In the genomic region with DNA sequence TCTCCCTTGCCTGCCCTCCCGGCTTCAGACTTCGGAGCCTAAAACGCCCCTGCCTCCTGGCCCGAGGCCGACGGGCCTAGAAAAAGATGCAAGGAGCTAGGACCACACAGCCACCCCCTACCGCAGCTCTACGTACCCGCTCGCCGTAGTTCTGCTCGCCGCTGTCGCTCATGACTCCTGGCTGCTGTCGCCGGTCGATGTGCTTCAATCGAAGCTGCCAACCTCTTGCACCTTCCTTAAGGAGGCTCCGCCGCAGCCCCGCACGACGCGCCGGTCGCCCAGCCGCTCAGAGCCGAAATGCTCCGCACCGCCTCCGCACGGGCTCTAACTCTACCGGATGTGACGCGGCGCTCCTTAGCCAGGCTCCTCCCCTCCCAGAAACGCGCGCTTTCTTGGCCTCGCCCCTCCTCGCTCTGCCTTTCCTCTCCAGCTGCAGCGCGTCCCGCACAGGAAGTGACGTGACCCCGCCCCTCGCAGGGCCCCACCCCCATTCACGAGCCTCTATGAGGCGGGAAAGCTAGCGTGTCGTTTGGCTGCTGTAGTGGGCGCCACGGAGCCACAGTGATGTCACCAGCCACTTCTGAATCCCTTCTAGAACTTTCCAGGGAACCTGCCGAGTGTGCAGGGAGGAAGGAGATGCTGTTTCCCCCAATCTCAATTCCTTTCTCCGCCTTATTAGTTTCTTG, we compare ENCODE assay signal across 1 cellular context.
TF ChIP-seq lines count a peak whose summit lies in the region.

Gene TRA2B (minus strand): TSS at position 326 of the 686 bp plus-strand sequence. CDS start 154 bp downstream, at position 172.

TF ChIP-seq in K562, 482 proteins besides CTCF, POLR2A, EP300 and RAD21 (continued from another document):
- TF ChIP-seq ZNF76 (CRISPR knock-in tag; IDR thresholded peaks at IDR 0.05; ENCODE audit: borderline replicate concordance) (no peak), PHF8 (IDR thresholded peaks at IDR 0.05; ENCODE audit: borderline replicate concordance, low read length) (peak; percentile 96), RBFOX2 (IDR thresholded peaks at IDR 0.05; ENCODE audit: low read depth, low read length) (peak; percentile 100), SRF (CRISPR knock-in tag; IDR thresholded peaks at IDR 0.05) (peak in 1 of 2 experiments; percentile 33; a peak in 1 of 4 replicates), NR2F6 (CRISPR knock-in tag; IDR thresholded peaks at IDR 0.05) (no peak), CBFB (CRISPR knock-in tag; IDR thresholded peaks at IDR 0.05) (peak; percentile 60; the same call in 1 of the 2 replicates), NFIX (CRISPR knock-in tag; IDR thresholded peaks at IDR 0.05; ENCODE audit: low read depth) (no peak), ZKSCAN3 (CRISPR knock-in tag; IDR thresholded peaks at IDR 0.05) (no peak), TAF9B (IDR thresholded peaks at IDR 0.05; ENCODE audit: partially characterized antibody) (peak; percentile 97), HDAC8 (tag; IDR thresholded peaks at IDR 0.05) (peak; percentile 73; the same call in 1 of the 2 replicates), SMARCB1 (IDR thresholded peaks at IDR 0.05; ENCODE audit: insufficient read length, low read depth) (no peak), NR1H2 (CRISPR knock-in tag; IDR thresholded peaks at IDR 0.05) (peak; percentile 96), NFE2L1 (tag; IDR thresholded peaks at IDR 0.05; ENCODE audit: borderline replicate concordance, low read depth) (no peak), PCBP2 (IDR thresholded peaks at IDR 0.05; ENCODE audit: low read depth, low read length, poor library complexity, severe bottlenecking) (no peak), TAF7 (tag; IDR thresholded peaks at IDR 0.05) (peak; percentile 99), U2AF1 (optimal IDR thresholded peaks at IDR 0.05; ENCODE audit: low read depth, low read length) (no peak), BRF2 (IDR thresholded peaks at IDR 0.05; ENCODE audit: borderline replicate concordance, insufficient read depth, insufficient read length) (no peak), CEBPG (CRISPR knock-in tag; IDR thresholded peaks at IDR 0.05) (no peak), CEBPG (tag; conservative IDR thresholded peaks at IDR 0.05 in 1 of 2, IDR thresholded peaks at IDR 0.05 in 1 of 2) (no peak), POLR2AphosphoS2 (IDR thresholded peaks at IDR 0.05; ENCODE audit: low read length) (peak; percentile 83; the same call in 1 of the 2 replicates), FUS (optimal IDR thresholded peaks at IDR 0.05; ENCODE audit: low read depth, low read length) (no peak), RBM34 (IDR thresholded peaks at IDR 0.05; ENCODE audit: borderline replicate concordance, insufficient read depth, low read length) (no peak), ZNF699 (CRISPR knock-in tag; IDR thresholded peaks at IDR 0.05; ENCODE audit: insufficient replicate concordance) (no peak), HNRNPK (IDR thresholded peaks at IDR 0.05; ENCODE audit: low read depth, low read length, poor library complexity, severe bottlenecking) (no peak), PTRF (tag; IDR thresholded peaks at IDR 0.05) (no peak), ZNF780A (CRISPR knock-in tag; IDR thresholded peaks at IDR 0.05) (0 out of 2 replicates have a peak, but pooled peaks have one; percentile 33), ZNF121 (CRISPR knock-in tag; conservative IDR thresholded peaks at IDR 0.05) (no peak), ZBTB26 (CRISPR knock-in tag; IDR thresholded peaks at IDR 0.05) (no peak; the same call in 1 of the 2 replicates), PML (IDR thresholded peaks at IDR 0.05; ENCODE audit: low read length) (peak; percentile 95), ZNF75A (CRISPR knock-in tag; IDR thresholded peaks at IDR 0.05) (no peak), HLTF (IDR thresholded peaks at IDR 0.05) (peak; percentile 51; the same call in 1 of the 2 replicates), RERE (CRISPR knock-in tag; IDR thresholded peaks at IDR 0.05; ENCODE audit: borderline replicate concordance) (no peak), BMI1 (IDR thresholded peaks at IDR 0.05; ENCODE audit: low read length) (no peak), ZBTB8A (IDR thresholded peaks at IDR 0.05; ENCODE audit: partially characterized antibody) (no peak), CBX2 (IDR thresholded peaks at IDR 0.05; ENCODE audit: insufficient read depth, low read length, poor library complexity, severe bottlenecking) (no peak)
- TF ChIP-seq, protein P1, sequence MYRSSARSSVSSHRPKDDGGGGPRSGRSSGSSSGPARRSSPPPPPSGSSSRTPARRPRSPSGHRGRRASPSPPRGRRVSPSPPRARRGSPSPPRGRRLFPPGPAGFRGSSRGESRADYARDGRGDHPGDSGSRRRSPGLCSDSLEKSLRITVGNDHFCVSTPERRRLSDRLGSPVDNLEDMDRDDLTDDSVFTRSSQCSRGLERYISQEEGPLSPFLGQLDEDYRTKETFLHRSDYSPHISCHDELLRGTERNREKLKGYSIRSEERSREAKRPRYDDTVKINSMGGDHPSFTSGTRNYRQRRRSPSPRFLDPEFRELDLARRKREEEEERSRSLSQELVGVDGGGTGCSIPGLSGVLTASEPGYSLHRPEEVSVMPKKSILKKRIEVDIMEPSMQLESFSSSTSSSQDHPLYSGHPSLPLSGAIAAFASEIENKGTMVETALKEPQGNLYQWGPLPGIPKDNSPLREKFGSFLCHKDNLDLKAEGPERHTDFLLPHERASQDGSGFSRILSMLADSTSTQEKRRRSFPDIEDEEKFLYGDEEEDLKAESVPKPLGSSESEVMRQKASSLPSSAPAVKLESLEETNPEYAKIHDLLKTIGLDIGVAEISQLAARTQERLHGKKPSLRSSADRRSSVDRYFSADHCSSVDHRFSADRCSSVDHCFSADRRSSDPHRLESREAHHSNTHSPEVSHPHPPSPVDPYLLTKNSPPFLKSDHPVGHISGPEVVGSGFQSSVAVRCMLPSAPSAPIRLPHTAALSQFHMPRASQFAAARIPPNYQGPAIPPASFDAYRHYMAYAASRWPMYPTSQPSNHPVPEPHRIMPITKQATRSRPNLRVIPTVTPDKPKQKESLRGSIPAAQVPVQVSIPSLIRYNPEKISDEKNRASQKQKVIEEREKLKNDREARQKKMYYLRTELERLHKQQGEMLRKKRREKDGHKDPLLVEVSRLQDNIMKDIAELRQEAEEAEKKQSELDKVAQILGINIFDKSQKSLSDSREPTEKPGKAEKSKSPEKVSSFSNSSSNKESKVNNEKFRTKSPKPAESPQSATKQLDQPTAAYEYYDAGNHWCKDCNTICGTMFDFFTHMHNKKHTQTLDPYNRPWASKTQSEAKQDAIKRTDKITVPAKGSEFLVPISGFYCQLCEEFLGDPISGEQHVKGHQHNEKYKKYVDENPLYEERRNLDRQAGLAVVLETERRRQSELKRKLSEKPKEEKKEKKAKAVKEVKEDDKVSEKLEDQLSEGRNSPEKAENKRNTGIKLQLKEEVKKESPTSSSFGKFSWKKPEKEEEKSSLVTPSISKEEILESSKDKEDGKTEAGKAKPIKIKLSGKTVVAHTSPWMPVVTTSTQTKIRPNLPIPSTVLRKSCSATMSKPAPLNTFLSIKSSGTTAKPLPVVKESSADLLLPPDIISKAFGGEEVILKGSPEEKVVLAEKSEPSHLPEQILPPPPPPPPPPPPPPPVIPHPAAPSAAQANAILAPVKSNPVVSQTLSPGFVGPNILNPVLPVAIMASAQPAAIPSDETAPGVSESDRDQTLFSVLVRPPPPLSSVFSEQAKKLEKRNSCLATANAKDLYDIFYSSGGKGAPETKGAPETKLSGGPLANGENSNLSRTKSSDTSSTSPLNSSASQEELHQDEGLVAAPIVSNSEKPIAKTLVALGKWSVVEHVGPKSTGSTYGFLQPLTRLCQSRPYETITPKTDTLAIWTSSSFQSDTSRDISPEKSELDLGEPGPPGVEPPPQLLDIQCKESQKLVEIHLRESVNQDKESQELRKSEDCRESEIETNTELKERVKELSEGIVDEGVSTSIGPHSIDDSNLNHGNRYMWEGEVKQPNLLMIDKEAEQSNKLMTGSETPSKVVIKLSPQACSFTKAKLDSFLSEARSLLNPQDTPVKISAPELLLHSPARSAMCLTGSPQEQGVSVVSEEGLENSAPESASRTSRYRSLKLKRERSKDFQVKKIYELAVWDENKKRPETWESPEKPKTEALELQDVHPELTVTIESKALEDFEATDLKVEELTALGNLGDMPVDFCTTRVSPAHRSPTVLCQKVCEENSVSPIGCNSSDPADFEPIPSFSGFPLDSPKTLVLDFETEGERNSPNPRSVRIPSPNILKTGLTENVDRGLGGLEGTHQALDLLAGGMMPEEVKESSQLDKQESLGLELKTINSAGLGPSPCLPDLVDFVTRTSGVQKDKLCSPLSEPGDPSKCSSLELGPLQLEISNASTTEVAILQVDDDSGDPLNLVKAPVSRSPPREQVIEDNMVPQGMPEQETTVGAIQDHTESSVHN (IDR thresholded peaks at IDR 0.05; ENCODE audit: borderline replicate concordance in 1 of 2, low read depth in 1 of 2): no peak
- TF ChIP-seq, protein P2, sequence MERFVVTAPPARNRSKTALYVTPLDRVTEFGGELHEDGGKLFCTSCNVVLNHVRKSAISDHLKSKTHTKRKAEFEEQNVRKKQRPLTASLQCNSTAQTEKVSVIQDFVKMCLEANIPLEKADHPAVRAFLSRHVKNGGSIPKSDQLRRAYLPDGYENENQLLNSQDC (CRISPR knock-in tag; IDR thresholded peaks at IDR 0.05): no peak
